14 cellular contexts compared by ENCODE assay signal in the genomic region with DNA sequence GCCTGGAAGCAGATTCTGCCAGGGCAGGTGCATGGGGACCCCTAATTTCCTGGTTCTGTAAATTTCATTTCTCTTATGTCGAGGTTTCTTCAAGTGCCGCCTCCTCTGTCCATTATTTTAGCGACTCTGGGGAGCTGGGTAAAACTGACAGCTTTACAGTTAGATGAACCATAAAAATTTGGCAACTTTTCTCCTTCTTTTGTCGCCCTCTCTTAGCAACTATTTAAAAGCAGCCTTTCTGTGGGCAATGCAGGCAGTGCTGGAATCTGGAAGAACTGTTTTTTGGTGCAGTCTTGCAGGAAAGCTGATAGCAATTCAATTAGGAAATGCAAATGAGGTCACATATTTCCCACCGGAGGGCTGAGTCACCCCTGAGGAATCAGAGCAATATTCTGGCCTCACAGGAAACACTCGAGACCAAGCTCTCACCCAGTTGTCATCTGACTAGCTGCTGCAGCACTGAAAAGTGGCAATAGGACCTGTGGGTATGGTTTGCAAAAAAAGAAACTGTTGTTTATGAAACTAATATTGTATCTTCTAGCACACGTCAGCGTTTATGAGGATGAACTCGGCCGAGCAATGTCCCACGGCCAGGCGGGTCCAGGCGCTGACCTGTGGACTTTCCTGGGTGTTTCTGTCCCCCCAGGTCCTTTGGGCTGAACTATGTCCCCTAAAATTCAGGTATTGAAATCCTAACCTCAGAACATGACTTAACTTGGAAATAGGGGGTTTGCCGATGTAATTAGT.
DNase-seq lines count a peak whose midpoint lies in the region; ATAC-seq and TF ChIP-seq lines count a peak whose summit lies in the region.
"Had no signal": no experiment of that assay in that cellular context is flagged by ENCODE, and none has a peak within 500 bp of the region (broad histone marks: within the 10 kb centered on the region; RNA-seq: fewer than 3 reads in every experiment).

No MANE protein-coding gene starts in this region.

- H3K27ac Mint-ChIP-seq in stimulated activated naive B cell treated with anti-CD40 and anti-IgM and Interleukin-4, amounts not matched to agents 10 μg/mL and 1 μg/mL and 100 μg/mL, for 72 hours, result no peak overlapping the region
- H3K27ac Mint-ChIP-seq: natural killer cell treated with Interleukin-12 subunit alpha and Interleukin-12 subunit beta and Interleukin-15 and Interleukin-18, amount 100 ng/mL, for 72 hours had no signal

- H3K9me3 ChIP-seq in RWPE2 (ENCODE audit: severe bottlenecking), result no peaks in the 10 kb centered on the region

- no peak for TF ChIP-seq CTCF in RWPE2 (IDR thresholded peaks at IDR 0.05; ENCODE audit: poor library complexity, severe bottlenecking)
- TF ChIP-seq CTCF in fibroblast of villous mesenchyme (IDR thresholded peaks at IDR 0.05; ENCODE audit: insufficient read depth, low read depth, low read length), result no peak

- peaks cover 6% of the 10 kb centered on the region; the same call in 1 of the 2 replicates for H3K36me3 ChIP-seq in RWPE2 (ENCODE audit: low read depth)

- H3K27me3 ChIP-seq in RWPE2 (ENCODE audit: insufficient read depth, poor library complexity, severe bottlenecking), result no peaks in the 10 kb centered on the region

- DNase-seq in ELR (ENCODE audit: low read depth), result peak; percentile 48
- DNase-seq in RWPE2 (ENCODE audit: low spot score), result peak; percentile 65
- peak; percentile 62 for DNase-seq in fibroblast of villous mesenchyme (ENCODE audit: low read depth)
- peak; percentile 44 for DNase-seq in pulmonary artery endothelial cell (ENCODE audit: low read depth, low spot score)
- DNase-seq in NCI-H2227 (lab: John Stamatoyannopoulos, UW; ENCODE audit: unreplicated experiment), result no peak
- no peak for DNase-seq in GM19240 (ENCODE audit: insufficient read length, low spot score)
- no peak for DNase-seq in stimulated activated naive B cell treated with anti-CD40 and anti-IgM and Interleukin-4, amounts not matched to agents 10 μg/mL and 1 μg/mL and 100 μg/mL, for 72 hours
- DNase-seq in Kasumi-1 (lab: John Stamatoyannopoulos, UW), result no peak
- DNase-seq: DMS153; NCI-H1048; stimulated activated CD4-positive, alpha-beta T cell treated with anti-CD3 and anti-CD28 coated beads, Interleukin-2, amount 100 ng/mL, for 24 hours; T-helper 9 cell had no signal

- H3K27me3 Mint-ChIP-seq in stimulated activated naive B cell treated with anti-CD40 and anti-IgM and Interleukin-4, amounts not matched to agents 10 μg/mL and 1 μg/mL and 100 μg/mL, for 72 hours, result no peaks in the 10 kb centered on the region
- H3K27me3 Mint-ChIP-seq: central memory CD8-positive, alpha-beta T cell; natural killer cell treated with Interleukin-12 subunit alpha and Interleukin-12 subunit beta and Interleukin-15 and Interleukin-18, amount 100 ng/mL, for 72 hours had no signal

- H3K36me3 Mint-ChIP-seq in stimulated activated naive B cell treated with anti-CD40 and anti-IgM and Interleukin-4, amounts not matched to agents 10 μg/mL and 1 μg/mL and 100 μg/mL, for 72 hours, result no peaks in the 10 kb centered on the region
- H3K36me3 Mint-ChIP-seq: natural killer cell treated with Interleukin-12 subunit alpha and Interleukin-12 subunit beta and Interleukin-15 and Interleukin-18, amount 100 ng/mL, for 72 hours had no signal

- H3K4me3 Mint-ChIP-seq in stimulated activated naive B cell treated with anti-CD40 and anti-IgM and Interleukin-4, amounts not matched to agents 10 μg/mL and 1 μg/mL and 100 μg/mL, for 72 hours, result no peak overlapping the region
- H3K4me3 Mint-ChIP-seq: central memory CD8-positive, alpha-beta T cell; natural killer cell treated with Interleukin-12 subunit alpha and Interleukin-12 subunit beta and Interleukin-15 and Interleukin-18, amount 100 ng/mL, for 72 hours had no signal

- peak; percentile 73 for ATAC-seq in RWPE2 (ENCODE audit: low read depth)
- ATAC-seq in stimulated activated naive B cell treated with anti-CD40 and anti-IgM and Interleukin-4, amounts not matched to agents 10 μg/mL and 1 μg/mL and 100 μg/mL, for 72 hours (replicated peaks), result no peak

- peaks cover 0 to 5% of the 10 kb centered on the region in 2 donors for H3K9me3 Mint-ChIP-seq in stimulated activated naive B cell treated with anti-CD40 and anti-IgM and Interleukin-4, amounts not matched to agents 10 μg/mL and 1 μg/mL and 100 μg/mL, for 72 hours
- H3K9me3 Mint-ChIP-seq: central memory CD8-positive, alpha-beta T cell; natural killer cell treated with Interleukin-12 subunit alpha and Interleukin-12 subunit beta and Interleukin-15 and Interleukin-18, amount 100 ng/mL, for 72 hours had no signal

- H3K27ac ChIP-seq in RWPE2 (ENCODE audit: poor library complexity, severe bottlenecking), result no peak overlapping the region

- H3K4me1 ChIP-seq in RWPE2 (ENCODE audit: insufficient read depth, poor library complexity, severe bottlenecking), result peaks cover 10% of the 10 kb centered on the region

- H3K4me3 ChIP-seq in RWPE2 (ENCODE audit: severe bottlenecking) (no peak overlapping the region), fibroblast of villous mesenchyme (ENCODE audit: low read depth, low read length) (no peak overlapping the region)

- no peaks in the 10 kb centered on the region for H3K4me1 Mint-ChIP-seq in stimulated activated naive B cell treated with anti-CD40 and anti-IgM and Interleukin-4, amounts not matched to agents 10 μg/mL and 1 μg/mL and 100 μg/mL, for 72 hours
- H3K4me1 Mint-ChIP-seq: central memory CD8-positive, alpha-beta T cell had no signal

Comparison
In these comparisons a context has a peak if more than half of its experiments do, and no peak if none do; other contexts are left out.
1. DNase-seq: peak in ELR (single experiment), RWPE2 (single experiment), fibroblast of villous mesenchyme (single experiment) and pulmonary artery endothelial cell (single experiment); none in NCI-H2227 (single experiment), GM19240 (single experiment), stimulated activated naive B cell treated with anti-CD40 and anti-IgM and Interleukin-4, amounts not matched to agents 10 μg/mL and 1 μg/mL and 100 μg/mL, for 72 hours (single experiment) and Kasumi-1 (0 of 2).